In genomic region chr14:50051706-50052105, GRCh38 we compare ENCODE assay signal across 16 cellular contexts.
DNase-seq lines count a peak whose midpoint lies in the region; ATAC-seq lines count a peak whose summit lies in the region.
"Had no signal": no experiment of that assay in that cellular context is flagged by ENCODE, and none has a peak within 500 bp of the region (broad histone marks: within the 10 kb centered on the region; RNA-seq: fewer than 3 reads in every experiment).

No MANE protein-coding gene starts in this region.

- peaks cover 6% of the 10 kb centered on the region for H3K79me2 ChIP-seq in trophoblast cell (ENCODE audit: control insufficient read depth, insufficient read depth, low read length, poor library complexity)

- H3K4me2 ChIP-seq in trophoblast cell (ENCODE audit: low read length), result no peak overlapping the region

- H4K8ac ChIP-seq in trophoblast cell (ENCODE audit: low read depth, low read length), result no peak overlapping the region

- H3K4me1 ChIP-seq in trophoblast cell (ENCODE audit: control insufficient read depth in 1 of 2, insufficient read depth in 2 of 2, low read length in 2 of 2), result peaks cover 33 to 39% of the 10 kb centered on the region in 2 experiments
- H3K4me1 ChIP-seq: HAP-1 had no signal

- H3K4me3 ChIP-seq in trophoblast cell (ENCODE audit: low read depth, low read length), result no peak overlapping the region
- H3K4me3 ChIP-seq: GM23248, HAP-1 had no signal

- H3K27ac ChIP-seq in trophoblast cell (ENCODE audit: low read depth, low read length), result no peak overlapping the region
- H3K27ac ChIP-seq: C4-2B, GM23248, HL-60 had no signal

- no peaks in the 10 kb centered on the region for H3K9me3 Mint-ChIP-seq in activated naive CD4-positive, alpha-beta T cell treated with anti-CD3 and anti-CD28 coated beads, Interleukin-2, amount 10 ng/mL, durations not matched to agents 7 days and 5 days
- H3K9me3 Mint-ChIP-seq in activated T-helper 17 cell treated with anti-CD3 and anti-CD28 coated beads, Interleukin-2, amount 50 U/mL, for 72 hours, result no peaks in the 10 kb centered on the region
- H3K9me3 Mint-ChIP-seq: CD8-positive, alpha-beta T cell had no signal

- CTCF ChIA-PET in activated naive CD4-positive, alpha-beta T cell treated with anti-CD3 and anti-CD28 coated beads, Interleukin-2, amount 10 ng/mL, durations not matched to agents 7 days and 5 days (lab: Charles Lee), result no interaction called here

- peaks cover 33% of the 10 kb centered on the region for H3K4me1 Mint-ChIP-seq in activated naive CD4-positive, alpha-beta T cell treated with anti-CD3 and anti-CD28 coated beads, Interleukin-2, amount 10 ng/mL, durations not matched to agents 7 days and 5 days
- H3K4me1 Mint-ChIP-seq in activated T-helper 17 cell treated with anti-CD3 and anti-CD28 coated beads, Interleukin-2, amount 50 U/mL, for 72 hours, result peaks cover 11% of the 10 kb centered on the region

- peak overlapping the region; percentile 46 for H3K18ac ChIP-seq in trophoblast cell (ENCODE audit: low read length)

- no peak overlapping the region for H2BK120ac ChIP-seq in trophoblast cell (ENCODE audit: insufficient read depth, low read length, poor library complexity)

- H3K4ac ChIP-seq in trophoblast cell (ENCODE audit: low read depth, low read length), result no peak overlapping the region

- no peak overlapping the region for H3K4me3 Mint-ChIP-seq in activated naive CD4-positive, alpha-beta T cell treated with anti-CD3 and anti-CD28 coated beads, Interleukin-2, amount 10 ng/mL, durations not matched to agents 7 days and 5 days
- H3K4me3 Mint-ChIP-seq in activated T-helper 17 cell treated with anti-CD3 and anti-CD28 coated beads, Interleukin-2, amount 50 U/mL, for 72 hours, result no peak overlapping the region
- H3K4me3 Mint-ChIP-seq: CD8-positive, alpha-beta T cell had no signal

- H3K14ac ChIP-seq in trophoblast cell (ENCODE audit: low read length), result peak overlapping the region; percentile 9

- no peak for ATAC-seq in activated T-helper 17 cell treated with anti-CD3 and anti-CD28 coated beads, Interleukin-2, amount 50 U/mL, for 72 hours (replicated peaks)
- no peak for ATAC-seq in HG03095 (IDR thresholded peaks at IDR 0.05; ENCODE audit: unreplicated experiment)
- ATAC-seq in GM19467 (IDR thresholded peaks at IDR 0.05; ENCODE audit: unreplicated experiment), result no peak
- ATAC-seq: CD8-positive, alpha-beta T cell had no signal

- peaks cover 43% of the 10 kb centered on the region for H3K36me3 Mint-ChIP-seq in activated naive CD4-positive, alpha-beta T cell treated with anti-CD3 and anti-CD28 coated beads, Interleukin-2, amount 10 ng/mL, durations not matched to agents 7 days and 5 days
- peaks cover under 1% of the 10 kb centered on the region for H3K36me3 Mint-ChIP-seq in activated T-helper 17 cell treated with anti-CD3 and anti-CD28 coated beads, Interleukin-2, amount 50 U/mL, for 72 hours (ENCODE audit: low read depth)

- H3K23ac ChIP-seq in trophoblast cell (ENCODE audit: low read length), result no peak overlapping the region

- H3K9ac ChIP-seq in trophoblast cell (ENCODE audit: low read length), result no peak overlapping the region
- H3K9ac ChIP-seq: GM23248 had no signal

- H3K9me3 ChIP-seq in trophoblast cell (ENCODE audit: insufficient read depth, low read depth, low read length), result peaks cover 2% of the 10 kb centered on the region
- H3K9me3 ChIP-seq: HAP-1 had no signal

- H2BK12ac ChIP-seq in trophoblast cell (ENCODE audit: low read length), result peak overlapping the region; percentile 24

- peaks cover 39% of the 10 kb centered on the region for H3K79me1 ChIP-seq in trophoblast cell (ENCODE audit: low read length)

- H2AFZ ChIP-seq in trophoblast cell (ENCODE audit: insufficient read depth, low read length, poor library complexity), result no peak overlapping the region
- H2AFZ ChIP-seq: GM23248 had no signal

- no peak overlapping the region for H4K12ac ChIP-seq in trophoblast cell (ENCODE audit: low read depth, low read length)

- H3K27me3 Mint-ChIP-seq in activated naive CD4-positive, alpha-beta T cell treated with anti-CD3 and anti-CD28 coated beads, Interleukin-2, amount 10 ng/mL, durations not matched to agents 7 days and 5 days, result no peaks in the 10 kb centered on the region
- no peaks in the 10 kb centered on the region for H3K27me3 Mint-ChIP-seq in activated T-helper 17 cell treated with anti-CD3 and anti-CD28 coated beads, Interleukin-2, amount 50 U/mL, for 72 hours

- no CpG with 5 or more reads among the region's 5 CpGs for WGBS in trophoblast cell (ENCODE audit: extremely low coverage, insufficient coverage, insufficient read length)

- H3K36me3 ChIP-seq in trophoblast cell (ENCODE audit: control insufficient read depth in 1 of 2, insufficient read depth in 2 of 2, low read length in 2 of 2), result no peaks in the 10 kb centered on the region
- H3K36me3 ChIP-seq: HAP-1 had no signal

- H3K27me3 ChIP-seq in trophoblast cell (ENCODE audit: insufficient read depth, low read length), result no peaks in the 10 kb centered on the region

- no peak for DNase-seq in activated naive CD4-positive, alpha-beta T cell treated with anti-CD3 and anti-CD28 coated beads, Interleukin-2, amount 10 ng/mL, durations not matched to agents 7 days and 5 days
- no peak for DNase-seq in activated naive CD4-positive, alpha-beta T cell (lab: John Stamatoyannopoulos, UW)
- DNase-seq in trophoblast cell, result no peak
- no peak for DNase-seq in hippocampal formation (lab: John Stamatoyannopoulos, UW)
- DNase-seq: ACHN; Calu3; CD8-positive, alpha-beta T cell; DMS79 treated with DMSO at 0.1 percent for 48 hours; GF-D8; GM23248 had no signal

- peak overlapping the region; percentile 27 for H2AK5ac ChIP-seq in trophoblast cell (ENCODE audit: low read length)

- peak overlapping the region; percentile 54 for H3K27ac Mint-ChIP-seq in activated naive CD4-positive, alpha-beta T cell treated with anti-CD3 and anti-CD28 coated beads, Interleukin-2, amount 10 ng/mL, durations not matched to agents 7 days and 5 days
- H3K27ac Mint-ChIP-seq in activated T-helper 17 cell treated with anti-CD3 and anti-CD28 coated beads, Interleukin-2, amount 50 U/mL, for 72 hours, result peak overlapping the region; percentile 30
- H3K27ac Mint-ChIP-seq: CD8-positive, alpha-beta T cell had no signal

- H4K91ac ChIP-seq in trophoblast cell (ENCODE audit: low read depth, low read length), result peak overlapping the region; percentile 69

- no peak overlapping the region for H2BK5ac ChIP-seq in trophoblast cell (ENCODE audit: low read depth, low read length, poor library complexity)
